ENCODE assay signal across 21 cellular contexts in the genomic region with DNA sequence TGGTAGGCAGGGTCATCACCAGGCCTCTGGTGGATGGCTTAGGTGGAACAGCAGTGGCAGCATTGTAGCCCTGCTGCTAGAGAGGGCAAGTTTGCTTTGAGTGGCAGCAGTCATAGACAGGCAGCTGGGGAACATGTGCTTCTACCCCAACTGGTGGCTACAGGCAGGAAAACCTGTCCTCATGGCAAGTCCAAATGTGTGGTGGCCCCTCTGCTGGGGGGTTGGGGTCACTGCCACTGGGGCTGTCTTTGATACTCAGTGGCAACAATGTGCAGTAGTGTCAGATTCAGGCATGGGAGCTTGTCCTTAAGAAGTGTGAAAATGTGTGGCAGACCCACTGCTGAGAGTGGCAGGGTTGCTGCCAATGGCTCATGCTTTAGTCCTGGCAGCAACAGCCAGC.
DNase-seq lines count a peak whose midpoint lies in the region; ATAC-seq and TF ChIP-seq lines count a peak whose summit lies in the region.
"Had no signal": no experiment of that assay in that cellular context is flagged by ENCODE, and none has a peak within 500 bp of the region (broad histone marks: within the 10 kb centered on the region; RNA-seq: fewer than 3 reads in every experiment).

No MANE protein-coding gene starts in this region.

- H2BK20ac ChIP-seq in H9 (ENCODE audit: low read depth, low read length, poor library complexity, severe bottlenecking): no peak overlapping the region

- no peak overlapping the region for H3T11ph ChIP-seq in H9 (ENCODE audit: low read length)

- H2BK12ac ChIP-seq in H9 (ENCODE audit: insufficient read length, low read depth, low read length): no peak overlapping the region

- no peaks in the 10 kb centered on the region for H4K20me1 ChIP-seq in H9 (ENCODE audit: control insufficient read depth, insufficient read depth, insufficient read length)
- H4K20me1 ChIP-seq: BLaER1 had no signal

- H3K4me2 ChIP-seq in H9 (ENCODE audit: insufficient read depth, insufficient read length, low read length) (no peak overlapping the region), mesendoderm (ENCODE audit: low read length) (no peak overlapping the region)
- H3K4me2 ChIP-seq: BLaER1 had no signal

- H4K8ac ChIP-seq in H9 (replicated peaks; ENCODE audit: insufficient read length, low read depth, low read length) (no peak overlapping the region), mesendoderm (ENCODE audit: low read depth, low read length) (no peak overlapping the region)

- no peak overlapping the region for H2BK120ac ChIP-seq in H9 (ENCODE audit: low read depth, low read length, poor library complexity, severe bottlenecking)
- H2BK120ac ChIP-seq in mesendoderm (ENCODE audit: low read depth, low read length): no peak overlapping the region

- no peak overlapping the region for H3K56ac ChIP-seq in H9 (ENCODE audit: insufficient read length, low read depth, low read length)
- H3K56ac ChIP-seq in mesendoderm (ENCODE audit: low read length): no peak overlapping the region

- H3K36me3 ChIP-seq in endodermal cell (ENCODE audit: control insufficient read depth, insufficient read depth, low read length) (no peaks in the 10 kb centered on the region), mesendoderm (ENCODE audit: control insufficient read depth, insufficient read depth, low read length) (no peaks in the 10 kb centered on the region)
- H3K36me3 ChIP-seq: BLaER1, HAP-1 had no signal

- H3K18ac ChIP-seq in H9 (ENCODE audit: insufficient read length, low read depth, low read length): no peak overlapping the region
- no peak overlapping the region for H3K18ac ChIP-seq in mesendoderm (ENCODE audit: low read length)

- TF ChIP-seq CTCF in C4-2B (conservative IDR thresholded peaks at IDR 0.05) (no peak), H9 (conservative IDR thresholded peaks at IDR 0.05) (peak; percentile 27; the same call in 1 of the 3 replicates), endodermal cell (conservative IDR thresholded peaks at IDR 0.05) (peak; percentile 53)

- no peak for ATAC-seq in HG02798 (IDR thresholded peaks at IDR 0.05; ENCODE audit: poor library complexity, unreplicated experiment)
- ATAC-seq: GM12878 had no signal

- H3K27me3 ChIP-seq in H9 (ENCODE audit: insufficient read depth, low read length): no peaks in the 10 kb centered on the region
- no peaks in the 10 kb centered on the region for H3K27me3 ChIP-seq in endodermal cell (ENCODE audit: control insufficient read depth, insufficient read depth, low read length, poor library complexity, severe bottlenecking)
- H3K27me3 ChIP-seq in mesendoderm (ENCODE audit: insufficient read depth, low read length, poor library complexity): no peaks in the 10 kb centered on the region
- H3K27me3 ChIP-seq: BLaER1 had no signal

- no peak overlapping the region for H4K5ac ChIP-seq in H9 (ENCODE audit: insufficient read length, low read depth, low read length)
- no peak overlapping the region for H4K5ac ChIP-seq in mesendoderm (ENCODE audit: low read length)

- no peak overlapping the region for H4K91ac ChIP-seq in H9 (ENCODE audit: insufficient read length, low read depth, low read length)

- H3K9me3 ChIP-seq in H9 (ENCODE audit: control insufficient read depth, low read depth, low read length) (no peaks in the 10 kb centered on the region), endodermal cell (ENCODE audit: control insufficient read depth, low read length) (peaks cover 13% of the 10 kb centered on the region)
- H3K9me3 ChIP-seq: HAP-1 had no signal

- H3K27ac ChIP-seq in C4-2B (peak overlapping the region; percentile 21; the same call in 1 of the 2 replicates), H9 (ENCODE audit: insufficient read length, low read depth, low read length) (no peak overlapping the region), endodermal cell (ENCODE audit: low read depth, low read length) (no peak overlapping the region), mesendoderm (ENCODE audit: low read depth, low read length) (no peak overlapping the region)
- H3K27ac ChIP-seq: BLaER1, GM23248 had no signal

- no peaks in the 10 kb centered on the region for H3K4me1 Mint-ChIP-seq in H9
- H3K4me1 Mint-ChIP-seq in endodermal cell: no peaks in the 10 kb centered on the region
- H3K4me1 Mint-ChIP-seq: B cell; CD14-positive monocyte; CD8-positive, alpha-beta memory T cell had no signal

- H3K9me3 Mint-ChIP-seq in H9 (peaks cover 10 to 12% of the 10 kb centered on the region in 2 experiments; a peak in 4 of 5 replicates), endodermal cell (peaks cover 8% of the 10 kb centered on the region)

- H2BK5ac ChIP-seq in H9 (ENCODE audit: insufficient read length, low read length) (no peak overlapping the region), mesendoderm (ENCODE audit: low read length) (no peak overlapping the region)

- H3K4me3 ChIP-seq in endodermal cell (ENCODE audit: low read length): no peak overlapping the region
- H3K4me3 ChIP-seq in mesendoderm (ENCODE audit: low read length): no peak overlapping the region
- H3K4me3 ChIP-seq: BLaER1, GM12878, GM23248, HAP-1 had no signal

- H3K4me1 ChIP-seq in H9 (ENCODE audit: insufficient read depth, low read length) (no peaks in the 10 kb centered on the region), endodermal cell (ENCODE audit: control insufficient read depth, insufficient read depth, low read length) (no peaks in the 10 kb centered on the region), mesendoderm (ENCODE audit: control insufficient read depth, low read depth, low read length) (no peaks in the 10 kb centered on the region)
- H3K4me1 ChIP-seq: BLaER1, HAP-1 had no signal

- H2BK15ac ChIP-seq in H9 (ENCODE audit: low read depth, low read length) (no peak overlapping the region), mesendoderm (replicated peaks; ENCODE audit: low read depth) (no peak overlapping the region)

- DNase-seq in H9 (no peak), endodermal cell (peak; percentile 55), mesendoderm (peak; percentile 21), OCI-M1 (lab: John Stamatoyannopoulos, UW) (no peak), NOMO-1 treated with dmso at 0.1 percent for 144 hours (lab: John Stamatoyannopoulos, UW; ENCODE audit: unreplicated experiment) (no peak), glomerular visceral epithelial cell (ENCODE audit: extremely low spot score) (no peak)
- DNase-seq: CD4-positive, alpha-beta T cell; CD8-positive, alpha-beta memory T cell; DMS 273 treated with DMSO at 0.1 percent for 48 hours; DMS79; EL; GDM1; GM23248; HFFc6 had no signal

- H3K79me2 ChIP-seq in H9 (ENCODE audit: insufficient read depth, low read length): no peaks in the 10 kb centered on the region
- H3K79me2 ChIP-seq in mesendoderm (ENCODE audit: control insufficient read depth, insufficient read depth, low read length): no peaks in the 10 kb centered on the region

- peaks cover 0 to 6% (median 3%) of the 10 kb centered on the region in 3 experiments; a peak in 3 of 7 replicates for H3K36me3 Mint-ChIP-seq in H9 (ENCODE audit: insufficient read depth in 1 of 3, low read depth in 3 of 3)
- no peaks in the 10 kb centered on the region for H3K36me3 Mint-ChIP-seq in endodermal cell (ENCODE audit: low read depth)
- H3K36me3 Mint-ChIP-seq: CD14-positive monocyte; CD8-positive, alpha-beta memory T cell had no signal

- H3K79me1 ChIP-seq in H9 (ENCODE audit: insufficient read depth, low read depth, low read length, poor library complexity, severe bottlenecking) (no peaks in the 10 kb centered on the region), mesendoderm (ENCODE audit: low read length) (no peaks in the 10 kb centered on the region)

- H3K9ac ChIP-seq in H9 (ENCODE audit: extremely low read depth, insufficient read length, low read length) (no peak overlapping the region), endodermal cell (ENCODE audit: extremely low read depth, low read length, poor library complexity, severe bottlenecking) (no peak overlapping the region), mesendoderm (ENCODE audit: low read length) (no peak overlapping the region)
- H3K9ac ChIP-seq: BLaER1, GM23248 had no signal

- H3K27me3 Mint-ChIP-seq in H9 (ENCODE audit: low read depth) (no peaks in the 10 kb centered on the region), endodermal cell (ENCODE audit: insufficient read depth) (no peaks in the 10 kb centered on the region)
- H3K27me3 Mint-ChIP-seq: B cell; CD4-positive, alpha-beta T cell; CD8-positive, alpha-beta memory T cell had no signal

- H3K4ac ChIP-seq in H9 (ENCODE audit: low read depth, low read length) (no peak overlapping the region), mesendoderm (ENCODE audit: low read depth, low read length) (no peak overlapping the region)

- H3K23ac ChIP-seq in H9 (ENCODE audit: insufficient read length, low read depth, low read length) (no peak overlapping the region), mesendoderm (ENCODE audit: low read length) (no peak overlapping the region)

- H2AK5ac ChIP-seq in H9 (ENCODE audit: insufficient read length, low read length) (no peak overlapping the region), mesendoderm (ENCODE audit: low read length) (no peak overlapping the region)

- no peak overlapping the region for H3K14ac ChIP-seq in H9 (ENCODE audit: insufficient read depth, low read length)

- H3K23me2 ChIP-seq in H9 (ENCODE audit: insufficient read length, low read depth, low read length, poor library complexity, severe bottlenecking): no peaks in the 10 kb centered on the region

- H3K27ac Mint-ChIP-seq in H9 (peak overlapping the region in 1 of 3 experiments; percentile 60; a peak in 1 of 7 replicates), endodermal cell (no peak overlapping the region)
- H3K27ac Mint-ChIP-seq: B cell; CD14-positive monocyte; CD4-positive, alpha-beta T cell; CD8-positive, alpha-beta memory T cell; HFFc6 had no signal

- H2AFZ ChIP-seq in H9 (ENCODE audit: low read length): no peak overlapping the region
- H2AFZ ChIP-seq: GM23248 had no signal

- H3K4me3 Mint-ChIP-seq in H9 (no peak overlapping the region), endodermal cell (no peak overlapping the region)
- H3K4me3 Mint-ChIP-seq: B cell; CD14-positive monocyte; CD4-positive, alpha-beta T cell; CD8-positive, alpha-beta memory T cell; HFFc6 had no signal

Comparison
In these comparisons a context has a peak if more than half of its experiments do, and no peak if none do; other contexts are left out.
1. DNase-seq: peak in endodermal cell (single experiment) and mesendoderm (single experiment); none in H9 (single experiment), OCI-M1 (single experiment), NOMO-1 treated with dmso at 0.1 percent for 144 hours (single experiment) and glomerular visceral epithelial cell (single experiment).